Comparison of ENCODE assay signal across 8 cellular contexts in genomic region chr22:50342651-50343540, GRCh38. TPM values are rescaled to one million over a fixed set of nuclear protein-coding genes. Genes with fewer than 3 reads are reported as not detected.
A peak's percentile ranks its signal among the peaks of the same experiment; 100 is the strongest.
DNase-seq lines count a peak whose midpoint lies in the region; ATAC-seq, FAIRE-seq and TF ChIP-seq lines count a peak whose summit lies in the region.

Gene PPP6R2, plus strand, starts transcription at chr22:50343327. Its CDS starts 50,582 bp downstream, at chr22:50393909.

- H3K27me3 ChIP-seq in HUES6 (ENCODE audit: control insufficient read depth, insufficient read depth, low read length), result no peaks in the 10 kb centered on the region
- H3K27me3 ChIP-seq in pancreas, result no peaks in the 10 kb centered on the region
- no peaks in the 10 kb centered on the region for H3K27me3 ChIP-seq in thymus (ENCODE audit: control insufficient read depth, insufficient read depth)

- ATAC-seq in SK-N-SH treated with all-trans-retinoic acid at 6 μM for 48 hours (peak; percentile 95), pancreas (peak; percentile 90 to 95 (median 92))
- peak; percentile 82 to 90 for ATAC-seq in activated naive CD4-positive, alpha-beta T cell treated with anti-CD3 and anti-CD28 coated beads, Interleukin-2, amount 50 U/mL, for 72 hours

- H3K36me3 Mint-ChIP-seq in activated naive CD4-positive, alpha-beta T cell treated with anti-CD3 and anti-CD28 coated beads, Interleukin-2, amount 50 U/mL, for 72 hours, result no peaks in the 10 kb centered on the region

- H3K4me3 ChIP-seq in HUES6 (ENCODE audit: low read depth, low read length), result peak within 1 kb of the TSS; percentile 82
- H3K4me3 ChIP-seq in pancreas, result peak within 1 kb of the TSS; percentile 75 to 82 (median 78)
- peak within 1 kb of the TSS; percentile 99 for H3K4me3 ChIP-seq in thymus (ENCODE audit: low read length)

- H3K36me3 ChIP-seq in HUES6 (ENCODE audit: control insufficient read depth, insufficient read depth, low read length) (peaks cover under 1% of the 10 kb centered on the region; the same call in 1 of the 2 replicates), pancreas (no peaks in the 10 kb centered on the region), thymus (ENCODE audit: control insufficient read depth, insufficient read depth) (peaks cover 12% of the 10 kb centered on the region)

- 1% methylated on average over 60 to 87 of the region's 87 CpGs for whole genome bisulfite sequencing in pancreas, 2 donors
- WGBS in thymus, result under 1% methylated on average over 87 of the region's 87 CpGs

- DNase-seq in COR-L47 (lab: John Stamatoyannopoulos, UW) (peak; percentile 66), GM20000 (ENCODE audit: low spot score) (peak; percentile 96), head of caudate nucleus (peak; percentile 50 to 95 (median 88)), pancreas (peak; percentile 75 to 97 (median 90))
- DNase-seq in activated naive CD4-positive, alpha-beta T cell treated with anti-CD3 and anti-CD28 coated beads, Interleukin-2, amount 50 U/mL, for 72 hours (ENCODE audit: low spot score in 2 of 2), result peak; percentile 90 to 95

- peak within 1 kb of the TSS; percentile 54 to 86 for H3K27ac Mint-ChIP-seq in activated naive CD4-positive, alpha-beta T cell treated with anti-CD3 and anti-CD28 coated beads, Interleukin-2, amount 50 U/mL, for 72 hours

- TF ChIP-seq CTCF in GM20000 (IDR thresholded peaks at IDR 0.05; ENCODE audit: extremely low read depth, missing control alignments) (no peak), pancreas (IDR thresholded peaks at IDR 0.05) (no peak)

- FAIRE-seq in pancreas (lab: Jason Lieb, UNC), result no peak

- H3K4me1 ChIP-seq in HUES6 (ENCODE audit: control insufficient read depth, insufficient read depth, low read length) (no peaks in the 10 kb centered on the region), pancreas (no peaks in the 10 kb centered on the region), thymus (ENCODE audit: control insufficient read depth, insufficient read depth, low read length) (peaks cover 8% of the 10 kb centered on the region)

- H3K27ac ChIP-seq in HUES6 (ENCODE audit: low read depth, low read length), result peak within 1 kb of the TSS; percentile 49; the same call in 1 of the 2 replicates
- H3K27ac ChIP-seq in pancreas, result peak within 1 kb of the TSS in 3 of 4 donors; percentile 44 to 64 (median 48)
- peak within 1 kb of the TSS; percentile 76 for H3K27ac ChIP-seq in thymus (ENCODE audit: low read depth)

- intact Hi-C loops in head of caudate nucleus (cut with DNase I), result loop anchor here (5.0 kb wide), 1 partner anchor 101 kb away; no protein-coding TSS in a partner anchor
- intact Hi-C loops in pancreas (cut with DNase I), result loop anchor here in 1 of 3 donors (5.0 kb wide), 2 partner anchors 66 to 91 kb away; partner anchors contain the start of gene HDAC10

- H3K9me3 Mint-ChIP-seq in activated naive CD4-positive, alpha-beta T cell treated with anti-CD3 and anti-CD28 coated beads, Interleukin-2, amount 50 U/mL, for 72 hours, result no peaks in the 10 kb centered on the region

- H3K9me3 ChIP-seq in HUES6 (ENCODE audit: control insufficient read depth, insufficient read depth, low read depth, low read length), result peaks cover 5% of the 10 kb centered on the region; the same call in 1 of the 2 replicates
- H3K9me3 ChIP-seq in pancreas, result no peaks in the 10 kb centered on the region
- H3K9me3 ChIP-seq in thymus (ENCODE audit: control insufficient read depth), result no peaks in the 10 kb centered on the region

- peak within 1 kb of the TSS; percentile 76 for H3K9ac ChIP-seq in HUES6 (ENCODE audit: low read length)

TF ChIP-seq in SK-N-SH treated with all-trans-retinoic acid at 6 μM for 48 hours, 23 proteins besides CTCF, POLR2A, EP300 and RAD21:
- TF ChIP-seq CREB5 (CRISPR knock-in tag; IDR thresholded peaks at IDR 0.05; ENCODE audit: low read depth) (no peak), POU6F1 (CRISPR knock-in tag; IDR thresholded peaks at IDR 0.05; ENCODE audit: borderline replicate concordance, low read depth) (no peak), GLIS3 (CRISPR knock-in tag; IDR thresholded peaks at IDR 0.05) (no peak), CSRNP3 (CRISPR knock-in tag; IDR thresholded peaks at IDR 0.05) (no peak), PPARA (CRISPR knock-in tag; IDR thresholded peaks at IDR 0.05; ENCODE audit: borderline replicate concordance) (no peak), ZFP30 (CRISPR knock-in tag; IDR thresholded peaks at IDR 0.05) (no peak), ZC3H10 (CRISPR knock-in tag; IDR thresholded peaks at IDR 0.05) (no peak), BACH2 (CRISPR knock-in tag; IDR thresholded peaks at IDR 0.05; ENCODE audit: borderline replicate concordance) (no peak), ESRRG (CRISPR knock-in tag; IDR thresholded peaks at IDR 0.05) (no peak), PATZ1 (CRISPR knock-in tag; IDR thresholded peaks at IDR 0.05; ENCODE audit: borderline replicate concordance) (no peak), TCF4 (CRISPR knock-in tag; IDR thresholded peaks at IDR 0.05; ENCODE audit: borderline replicate concordance) (no peak), ARNTL (CRISPR knock-in tag; IDR thresholded peaks at IDR 0.05; ENCODE audit: borderline replicate concordance, low read depth) (no peak), RARB (CRISPR knock-in tag; IDR thresholded peaks at IDR 0.05) (no peak), SNAI2 (CRISPR knock-in tag; IDR thresholded peaks at IDR 0.05) (no peak), ZNF565 (CRISPR knock-in tag; conservative IDR thresholded peaks at IDR 0.05; ENCODE audit: low read depth) (no peak)

RNA-seq across cellular contexts. Expression of gene PPP6R2, which starts in this region (rescaled TPM):
- total RNA-seq in activated naive CD4-positive, alpha-beta T cell treated with anti-CD3 and anti-CD28 coated beads, Interleukin-2, amount 50 U/mL, for 72 hours, result 10 to 100 TPM; 42.6 to 48.3 TPM
- 10 to 100 TPM; 21.1 to 28.7 (median 24.6) TPM for total RNA-seq in pancreas
- 10 to 100 TPM; 60.1 to 70.4 TPM for polyA plus RNA-seq in pancreas
- 45.4 TPM for polyA plus RNA-seq in thymus

Comparison
In these comparisons a context has a peak if more than half of its experiments do, and no peak if none do; other contexts are left out.
1. Peak in every context shown above with its lines: DNase-seq, ATAC-seq, H3K4me3 ChIP-seq and H3K27ac ChIP-seq.